ENCODE assay signal across 20 cellular contexts in genomic region chr2:11869423-11869991, GRCh38.
DNase-seq lines count a peak whose midpoint lies in the region; ATAC-seq and TF ChIP-seq lines count a peak whose summit lies in the region.
"Had no signal": no experiment of that assay in that cellular context is flagged by ENCODE, and none has a peak within 500 bp of the region (broad histone marks: within the 10 kb centered on the region; RNA-seq: fewer than 3 reads in every experiment).

No MANE protein-coding gene starts in this region.

- ATAC-seq in left ventricle myocardium superior (no peak), HG03135 (IDR thresholded peaks at IDR 0.05; ENCODE audit: unreplicated experiment) (no peak)
- ATAC-seq in naive thymus-derived CD8-positive, alpha-beta T cell, result no peak

- H3K27me3 ChIP-seq in right atrium auricular region, result no peaks in the 10 kb centered on the region
- H3K27me3 ChIP-seq: MG63 had no signal

- no peak overlapping the region for H3K27ac ChIP-seq in right atrium auricular region
- no peak overlapping the region for H3K27ac ChIP-seq in coronary artery
- H3K27ac ChIP-seq: RWPE1 had no signal

- H3K4me1 Mint-ChIP-seq in naive thymus-derived CD8-positive, alpha-beta T cell, result peaks cover 1 to 38% (median 10%) of the 10 kb centered on the region in 4 donors

- POLR2A ChIA-PET in naive thymus-derived CD8-positive, alpha-beta T cell (lab: Charles Lee), result interaction anchor here (0.6 kb wide), 1 partner anchor 309 kb away, joined by 5 read pairs; no protein-coding TSS in a partner anchor

- no peaks in the 10 kb centered on the region for H3K36me3 Mint-ChIP-seq in naive thymus-derived CD8-positive, alpha-beta T cell
- H3K36me3 Mint-ChIP-seq: CD14-positive monocyte had no signal

- H3K27me3 Mint-ChIP-seq in naive thymus-derived CD8-positive, alpha-beta T cell, result peaks cover 0 to 2% (median 0%) of the 10 kb centered on the region in 5 donors

- no peaks in the 10 kb centered on the region for H3K4me1 ChIP-seq in right atrium auricular region
- H3K4me1 ChIP-seq: HAP-1 had no signal

- H3K9me3 ChIP-seq in right atrium auricular region, result no peaks in the 10 kb centered on the region
- H3K9me3 ChIP-seq: HAP-1, MG63 had no signal

- DNase-seq in right atrium auricular region (ENCODE audit: low spot score) (peak; percentile 51), left ventricle myocardium superior (no peak), coronary artery (ENCODE audit: low spot score) (peak; percentile 38), myocyte (ENCODE audit: low read depth) (peak; percentile 45), activated gamma-delta T cell treated with Interleukin-2 at 50 U/mL for 16 hours (no peak), T-helper 9 cell (no peak)
- no peak for DNase-seq in naive thymus-derived CD8-positive, alpha-beta T cell
- DNase-seq: COR-L47, GF-D8, Karpas-422, MG63, NCI-H1092, NCI-H1694, NCI-H2171, NCI-H446, NCI-H748 treated with DMSO at 0.1 percent for 48 hours had no signal

- no peak overlapping the region for H3K4me3 Mint-ChIP-seq in naive thymus-derived CD8-positive, alpha-beta T cell
- H3K4me3 Mint-ChIP-seq: CD14-positive monocyte had no signal

- H3K36me3 ChIP-seq in right atrium auricular region, result no peaks in the 10 kb centered on the region
- H3K36me3 ChIP-seq: HAP-1, MG63 had no signal

- H3K4me3 ChIP-seq in right atrium auricular region (no peak overlapping the region), coronary artery (no peak overlapping the region)
- H3K4me3 ChIP-seq: HAP-1, MG63 had no signal

- no peaks in the 10 kb centered on the region for H3K9me3 Mint-ChIP-seq in naive thymus-derived CD8-positive, alpha-beta T cell
- H3K9me3 Mint-ChIP-seq: CD14-positive monocyte had no signal

- intact Hi-C loops in left ventricle myocardium superior (cut with micrococcal nuclease), result no loop called here

- H3K27ac Mint-ChIP-seq in naive thymus-derived CD8-positive, alpha-beta T cell, result no peak overlapping the region
- H3K27ac Mint-ChIP-seq: CD14-positive monocyte had no signal

- TF ChIP-seq CTCF in right atrium auricular region (IDR thresholded peaks at IDR 0.05), result no peak
- TF ChIP-seq CTCF in coronary artery (IDR thresholded peaks at IDR 0.05), result no peak

Comparison
In these comparisons a context has a peak if more than half of its experiments do, and no peak if none do; other contexts are left out.
1. DNase-seq: peak in right atrium auricular region (single experiment), coronary artery (single experiment) and myocyte (single experiment); none in left ventricle myocardium superior (single experiment), naive thymus-derived CD8-positive, alpha-beta T cell (0 of 10), activated gamma-delta T cell treated with Interleukin-2 at 50 U/mL for 16 hours (single experiment) and T-helper 9 cell (single experiment).